21 cellular contexts compared by ENCODE assay signal in genomic region chr1:40768146-40768990, GRCh38. TPM values are rescaled to one million over a fixed set of nuclear protein-coding genes. Genes with fewer than 3 reads are reported as not detected.
DNase-seq lines count a peak whose midpoint lies in the region; ATAC-seq and TF ChIP-seq lines count a peak whose summit lies in the region.
"Had no signal": no experiment of that assay in that cellular context is flagged by ENCODE, and none has a peak within 500 bp of the region (broad histone marks: within the 10 kb centered on the region; RNA-seq: fewer than 3 reads in every experiment).

No MANE protein-coding gene starts in this region.

- CTCF ChIA-PET in activated naive CD4-positive, alpha-beta T cell treated with anti-CD3 and anti-CD28 coated beads for 36 hours (lab: Charles Lee) = no interaction called here

- no peak overlapping the region for H3K9ac ChIP-seq in H9 (ENCODE audit: extremely low read depth, insufficient read length, low read length)
- H3K9ac ChIP-seq: neural progenitor cell had no signal

- H2BK12ac ChIP-seq in H9 (ENCODE audit: insufficient read length, low read depth, low read length) = no peak overlapping the region

- no peak overlapping the region for H3K4me3 Mint-ChIP-seq in activated naive CD4-positive, alpha-beta T cell treated with anti-CD3 and anti-CD28 coated beads for 36 hours
- H3K4me3 Mint-ChIP-seq in H9 = no peak overlapping the region
- H3K4me3 Mint-ChIP-seq: neural progenitor cell had no signal

- H4K8ac ChIP-seq in H9 (replicated peaks; ENCODE audit: insufficient read length, low read depth, low read length) = no peak overlapping the region

- H2BK5ac ChIP-seq in H9 (ENCODE audit: insufficient read length, low read length) = no peak overlapping the region

- H3K4ac ChIP-seq in H9 (ENCODE audit: low read depth, low read length) = no peak overlapping the region

- H4K5ac ChIP-seq in H9 (ENCODE audit: insufficient read length, low read depth, low read length) = no peak overlapping the region

- H3K79me2 ChIP-seq in H9 (ENCODE audit: insufficient read depth, low read length) = no peaks in the 10 kb centered on the region

- H3K23me2 ChIP-seq in H9 (ENCODE audit: insufficient read length, low read depth, low read length, poor library complexity, severe bottlenecking) = no peaks in the 10 kb centered on the region

- no peaks in the 10 kb centered on the region for H3K9me3 Mint-ChIP-seq in activated naive CD4-positive, alpha-beta T cell treated with anti-CD3 and anti-CD28 coated beads, Interleukin-2, amount 50 U/mL, for 72 hours
- no peaks in the 10 kb centered on the region for H3K9me3 Mint-ChIP-seq in activated naive CD4-positive, alpha-beta T cell treated with anti-CD3 and anti-CD28 coated beads for 36 hours
- H3K9me3 Mint-ChIP-seq in H9 = no peaks in the 10 kb centered on the region
- H3K9me3 Mint-ChIP-seq: neural progenitor cell had no signal

- H2AK5ac ChIP-seq in H9 (ENCODE audit: insufficient read length, low read length) = no peak overlapping the region

- H3K27me3 Mint-ChIP-seq in activated naive CD4-positive, alpha-beta T cell treated with anti-CD3 and anti-CD28 coated beads for 36 hours (ENCODE audit: low read depth) = no peaks in the 10 kb centered on the region
- no peaks in the 10 kb centered on the region for H3K27me3 Mint-ChIP-seq in H9 (ENCODE audit: low read depth)
- H3K27me3 Mint-ChIP-seq: progenitor cell of endocrine pancreas had no signal

- ATAC-seq in activated naive CD4-positive, alpha-beta T cell treated with anti-CD3 and anti-CD28 coated beads, Interleukin-2, amount 50 U/mL, for 72 hours = no peak
- no peak for ATAC-seq in gastroesophageal sphincter
- peak; percentile 76 to 88 for ATAC-seq in gastrocnemius medialis
- no peak for ATAC-seq in GM21381 (IDR thresholded peaks at IDR 0.05; ENCODE audit: unreplicated experiment)
- ATAC-seq in GM18519 (IDR thresholded peaks at IDR 0.05; ENCODE audit: low FRiP score, unreplicated experiment) = no peak

- H3K36me3 ChIP-seq in gastroesophageal sphincter (peaks cover 0 to 92% of the 10 kb centered on the region in 2 donors), gastrocnemius medialis (peaks cover 3 to 41% of the 10 kb centered on the region in 2 donors)
- H3K36me3 ChIP-seq: neural progenitor cell had no signal

- no CpG with 5 or more reads among the region's 7 CpGs for WGBS in H9 (ENCODE audit: extremely low coverage, insufficient read length, low lambda C conversion rate)
- WGBS in gastroesophageal sphincter (ENCODE audit: low coverage in 1 of 2), 2 donors = 83 to 88% methylated on average over 1 to 5 of the region's 7 CpGs

- no peak overlapping the region for H3K18ac ChIP-seq in H9 (ENCODE audit: insufficient read length, low read depth, low read length)

- TF ChIP-seq EP300 in gastroesophageal sphincter (IDR thresholded peaks at IDR 0.05) = no peak

- no peak overlapping the region for H3T11ph ChIP-seq in H9 (ENCODE audit: low read length)

- H3K4me2 ChIP-seq in H9 (ENCODE audit: insufficient read depth, insufficient read length, low read length) = no peak overlapping the region
- H3K4me2 ChIP-seq: neural progenitor cell had no signal

- intact Hi-C loops in activated naive CD4-positive, alpha-beta T cell treated with anti-CD3 and anti-CD28 coated beads for 36 hours (cut with micrococcal nuclease) = no loop called here
- intact Hi-C loops in gastrocnemius medialis (cut with DNase I; ENCODE audit: low total_unique reads) = no loop called here

- H4K91ac ChIP-seq in H9 (ENCODE audit: insufficient read length, low read depth, low read length) = no peak overlapping the region

- no peak overlapping the region for H2BK120ac ChIP-seq in H9 (ENCODE audit: low read depth, low read length, poor library complexity, severe bottlenecking)

- H3K9me3 ChIP-seq in H9 (ENCODE audit: control insufficient read depth, low read depth, low read length) (no peaks in the 10 kb centered on the region), gastroesophageal sphincter (no peaks in the 10 kb centered on the region), gastrocnemius medialis (no peaks in the 10 kb centered on the region)
- H3K9me3 ChIP-seq: BE2C, Peyer's patch had no signal

- no peak for DNase-seq in activated naive CD4-positive, alpha-beta T cell treated with anti-CD3 and anti-CD28 coated beads, Interleukin-2, amount 50 U/mL, for 72 hours (ENCODE audit: low spot score in 2 of 2)
- DNase-seq in activated naive CD4-positive, alpha-beta T cell treated with anti-CD3 and anti-CD28 coated beads for 36 hours = no peak
- no peak for DNase-seq in H9
- peak; percentile 38 to 53 for DNase-seq in gastrocnemius medialis
- DNase-seq in RKO (ENCODE audit: low spot score) = no peak
- DNase-seq: activated CD4-positive, alpha-beta T cell treated with anti-CD3 and anti-CD28 coated beads for 1 hour; activated effector memory CD4-positive, alpha-beta T cell treated with Interleukin-2 at 50 U/mL for 16 hours; BE2C; COR-L47; H7; NCI-H1048; NCI-H1694 treated with DMSO at 0.1 percent for 48 hours; NCI-H526; Peyer's patch had no signal

- no peaks in the 10 kb centered on the region for H4K20me1 ChIP-seq in H9 (ENCODE audit: control insufficient read depth, insufficient read depth, insufficient read length)

- no peak overlapping the region for H2BK15ac ChIP-seq in H9 (ENCODE audit: low read depth, low read length)

- H3K27me3 ChIP-seq in H9 (ENCODE audit: insufficient read depth, low read length) (no peaks in the 10 kb centered on the region), gastroesophageal sphincter (no peaks in the 10 kb centered on the region), gastrocnemius medialis (no peaks in the 10 kb centered on the region)
- H3K27me3 ChIP-seq: BE2C, neural progenitor cell, Peyer's patch had no signal

- no peak overlapping the region for H2BK20ac ChIP-seq in H9 (ENCODE audit: low read depth, low read length, poor library complexity, severe bottlenecking)

- no peak overlapping the region for H3K27ac ChIP-seq in H9 (ENCODE audit: insufficient read length, low read depth, low read length)
- peak overlapping the region in 3 of 4 donors; percentile 38 to 43 (median 38) for H3K27ac ChIP-seq in gastroesophageal sphincter
- peak overlapping the region; percentile 50 to 81 (median 67) for H3K27ac ChIP-seq in gastrocnemius medialis
- H3K27ac ChIP-seq: coronary artery, neural progenitor cell, Peyer's patch had no signal

- H2AFZ ChIP-seq in H9 (ENCODE audit: low read length) = no peak overlapping the region
- H2AFZ ChIP-seq: neural progenitor cell had no signal

- H3K4me3 ChIP-seq in gastroesophageal sphincter = no peak overlapping the region
- H3K4me3 ChIP-seq in gastrocnemius medialis = peak overlapping the region in 1 of 4 donors; percentile 12
- H3K4me3 ChIP-seq: coronary artery, lung, neural progenitor cell, Peyer's patch had no signal

- H3K23ac ChIP-seq in H9 (ENCODE audit: insufficient read length, low read depth, low read length) = no peak overlapping the region

- H3K79me1 ChIP-seq in H9 (ENCODE audit: insufficient read depth, low read depth, low read length, poor library complexity, severe bottlenecking) = no peaks in the 10 kb centered on the region

- no peak for TF ChIP-seq POLR2A in gastroesophageal sphincter (IDR thresholded peaks at IDR 0.05)
- TF ChIP-seq POLR2A in gastrocnemius medialis (IDR thresholded peaks at IDR 0.05) = no peak

- TF ChIP-seq CTCF in H9 (conservative IDR thresholded peaks at IDR 0.05) = no peak
- TF ChIP-seq CTCF in gastroesophageal sphincter (IDR thresholded peaks at IDR 0.05) = no peak
- TF ChIP-seq CTCF in gastrocnemius medialis (IDR thresholded peaks at IDR 0.05 in 4 of 5, conservative IDR thresholded peaks at IDR 0.05 in 1 of 5) = no peak

- no peak overlapping the region for H3K14ac ChIP-seq in H9 (ENCODE audit: insufficient read depth, low read length)

- peaks cover 18% of the 10 kb centered on the region for H3K4me1 Mint-ChIP-seq in activated naive CD4-positive, alpha-beta T cell treated with anti-CD3 and anti-CD28 coated beads for 36 hours (ENCODE audit: low read depth)
- H3K4me1 Mint-ChIP-seq in H9 = peaks cover 10 to 17% of the 10 kb centered on the region in 2 experiments

- peaks cover 14 to 20% of the 10 kb centered on the region in 2 donors for H3K36me3 Mint-ChIP-seq in activated naive CD4-positive, alpha-beta T cell treated with anti-CD3 and anti-CD28 coated beads, Interleukin-2, amount 50 U/mL, for 72 hours
- H3K36me3 Mint-ChIP-seq in activated naive CD4-positive, alpha-beta T cell treated with anti-CD3 and anti-CD28 coated beads for 36 hours (ENCODE audit: low read depth) = peaks cover 32% of the 10 kb centered on the region
- H3K36me3 Mint-ChIP-seq in H9 (ENCODE audit: insufficient read depth in 1 of 3, low read depth in 3 of 3) = peaks cover 36 to 84% (median 74%) of the 10 kb centered on the region in 3 experiments; a peak in 6 of 7 replicates

- peak overlapping the region; percentile 48 to 50 for H3K27ac Mint-ChIP-seq in activated naive CD4-positive, alpha-beta T cell treated with anti-CD3 and anti-CD28 coated beads, Interleukin-2, amount 50 U/mL, for 72 hours
- no peak overlapping the region for H3K27ac Mint-ChIP-seq in activated naive CD4-positive, alpha-beta T cell treated with anti-CD3 and anti-CD28 coated beads for 36 hours
- H3K27ac Mint-ChIP-seq in H9 = peak overlapping the region; percentile 17 to 30 (median 25); a peak in 3 of 7 replicates
- H3K27ac Mint-ChIP-seq: neural progenitor cell, progenitor cell of endocrine pancreas had no signal

- in situ Hi-C loops in gastrocnemius medialis (cut with MboI; ENCODE audit: low sequenced_read_pairs in 4 of 4) = no loop called here

- H3K4me1 ChIP-seq in H9 (ENCODE audit: insufficient read depth, low read length) (peaks cover 4% of the 10 kb centered on the region), gastroesophageal sphincter (peaks cover 0 to 22% (median 0%) of the 10 kb centered on the region in 3 donors), gastrocnemius medialis (peaks cover 40 to 50% of the 10 kb centered on the region in 2 donors)
- H3K4me1 ChIP-seq: BE2C, neural progenitor cell had no signal

- no peak overlapping the region for H3K56ac ChIP-seq in H9 (ENCODE audit: insufficient read length, low read depth, low read length)

RNA-seq across cellular contexts. Expression of gene KCNQ4, which starts 15.2 kb away (rescaled TPM):
- 1 to 10 TPM in 1 of 2 donors, under 1 TPM in 1; 0.73 to 1.5 TPM for total RNA-seq in activated naive CD4-positive, alpha-beta T cell treated with anti-CD3 and anti-CD28 coated beads, Interleukin-2, amount 50 U/mL, for 72 hours
- under 1 TPM; 0.49 to 0.50 TPM for total RNA-seq in activated naive CD4-positive, alpha-beta T cell treated with anti-CD3 and anti-CD28 coated beads for 36 hours
- total RNA-seq in H9 (2021) (1.4 TPM in 2 replicates), gastroesophageal sphincter (10 to 100 TPM in 3 of 4 donors, 1 to 10 TPM in 1; 6.1 to 25.5 (median 10.2) TPM), gastrocnemius medialis (1 to 10 TPM; 2.9 to 8.2 (median 3.5) TPM)

Comparison
In these comparisons a context has a peak if more than half of its experiments do, and no peak if none do; other contexts are left out.
1. ATAC-seq: peak in gastrocnemius medialis (2 of 2); none in activated naive CD4-positive, alpha-beta T cell treated with anti-CD3 and anti-CD28 coated beads, Interleukin-2, amount 50 U/mL, for 72 hours (0 of 2), gastroesophageal sphincter (single experiment), GM21381 (single experiment) and GM18519 (single experiment).
2. DNase-seq: peak in gastrocnemius medialis (2 of 2); none in activated naive CD4-positive, alpha-beta T cell treated with anti-CD3 and anti-CD28 coated beads, Interleukin-2, amount 50 U/mL, for 72 hours (0 of 2), activated naive CD4-positive, alpha-beta T cell treated with anti-CD3 and anti-CD28 coated beads for 36 hours (single experiment), H9 (single experiment) and RKO (single experiment).